21 cellular contexts compared by ENCODE assay signal in the genomic region with DNA sequence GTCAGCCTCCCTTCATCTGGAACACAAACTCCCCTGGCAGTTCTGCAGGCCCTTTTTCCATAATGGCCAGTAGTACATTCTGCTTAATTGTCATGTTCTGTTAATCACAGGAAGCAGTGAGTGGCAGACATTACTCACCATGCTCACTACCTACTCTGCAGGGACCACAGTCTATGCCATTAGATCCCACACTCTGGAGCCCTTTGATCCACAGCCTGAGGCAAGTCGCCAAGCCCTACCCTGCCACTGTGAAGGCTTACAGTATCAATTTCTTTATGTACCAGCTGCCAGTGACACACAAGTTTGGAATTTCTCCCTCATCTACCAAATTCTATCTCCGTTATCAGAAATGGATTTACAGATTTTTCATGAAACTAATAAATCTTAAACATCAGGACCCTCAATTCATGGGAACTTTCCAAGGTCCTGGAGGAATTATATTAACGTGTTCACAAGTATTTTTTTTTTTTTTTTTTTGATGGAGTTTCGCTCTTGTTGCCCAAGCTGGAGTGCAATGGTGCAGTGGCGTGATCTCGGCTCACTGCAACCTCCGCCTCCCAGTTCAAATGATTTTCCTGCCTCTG. TPM values are rescaled to one million over a fixed set of nuclear protein-coding genes. Genes with fewer than 3 reads are reported as not detected.
A peak's percentile ranks its signal among the peaks of the same experiment; 100 is the strongest.
DNase-seq lines count a peak whose midpoint lies in the region; ATAC-seq, FAIRE-seq and TF ChIP-seq lines count a peak whose summit lies in the region.
"Had no signal": no experiment of that assay in that cellular context is flagged by ENCODE, and none has a peak within 500 bp of the region (broad histone marks: within the 10 kb centered on the region; RNA-seq: fewer than 3 reads in every experiment).

No MANE protein-coding gene starts in this region.

- H3K4me2 ChIP-seq in A549 = no peak overlapping the region

- no peak for TF ChIP-seq EP300 in A549 (IDR thresholded peaks at IDR 0.05)

- CTCF ChIA-PET in A549 (lab: Yijun Ruan, JAX) = interaction anchor here (1.4 kb wide), 1 partner anchor 39 kb away, joined by 4 read pairs; no protein-coding TSS in a partner anchor

- H3K27ac ChIP-seq in A549 = no peak overlapping the region
- H3K27ac ChIP-seq: testis had no signal

- no peaks in the 10 kb centered on the region for H3K9me3 ChIP-seq in A549
- H3K9me3 ChIP-seq: Caco-2, testis had no signal

- no peak for FAIRE-seq in A549 (lab: Jason Lieb, UNC)
- FAIRE-seq: GM18507 had no signal

- DNase-seq in A549 (ENCODE audit: low read depth in 1 of 2, low spot score in 1 of 2) = no peak
- peak; percentile 64 for DNase-seq in H4 (ENCODE audit: low spot score)
- DNase-seq in NCI-H460 (ENCODE audit: extremely low read depth, low read depth) = peak; percentile 70
- DNase-seq in foreskin fibroblast = peak; percentile 20 to 28
- DNase-seq in GOT3 (lab: John Stamatoyannopoulos, UW) = no peak
- DNase-seq in activated CD4-positive, CD25-positive, alpha-beta regulatory T cell treated with anti-CD3 and anti-CD28 coated beads, Interleukin-2, amount 50 U/mL, for 72 hours = no peak
- DNase-seq: activated CD4-positive, alpha-beta memory T cell treated with anti-CD3 and anti-CD28 coated beads, Interleukin-2, amount 10 ng/mL, durations not matched to agents 7 days and 5 days; activated T-cell treated with anti-CD3 and anti-CD28 coated beads, Interleukin-2, amount 50 U/mL, for 48 hours; Caco-2; central memory CD4-positive, alpha-beta T cell; effector memory CD8-positive, alpha-beta T cell; hypothalamus; left cardiac atrium; NCI-H1092; NCI-H345; nucleus accumbens; stimulated activated CD4-positive, alpha-beta T cell treated with anti-CD3 and anti-CD28 coated beads, Interleukin-4, amount 100 ng/mL, for 4 hours; testis had no signal

- WGBS in A549 (ENCODE audit: missing lambda C conversion rate) = 96% methylated on average over 7 of the region's 7 CpGs

- TF ChIP-seq POLR2A in A549 (IDR thresholded peaks at IDR 0.05; ENCODE audit: low read length) = no peak

- POLR2A ChIA-PET in A549 (lab: Yijun Ruan, JAX) = no interaction called here

- TF ChIP-seq CTCF in A549 (IDR thresholded peaks at IDR 0.05) = no peak
- TF ChIP-seq CTCF in foreskin fibroblast (IDR thresholded peaks at IDR 0.05; ENCODE audit: low read depth, low read length) = no peak

- ATAC-seq in A549 = no peak
- no peak for ATAC-seq in GM19351 (IDR thresholded peaks at IDR 0.05; ENCODE audit: unreplicated experiment)
- no peak for ATAC-seq in HG02885 (IDR thresholded peaks at IDR 0.05; ENCODE audit: poor library complexity, unreplicated experiment)
- ATAC-seq: effector memory CD8-positive, alpha-beta T cell; left cardiac atrium had no signal

- no peak for TF ChIP-seq RAD21 in A549 (conservative IDR thresholded peaks at IDR 0.05 in 1 of 2, IDR thresholded peaks at IDR 0.05 in 1 of 2)

- H3K4me3 ChIP-seq in A549 (no peak overlapping the region), foreskin fibroblast (ENCODE audit: low read depth in 1 of 2, low read length in 2 of 2) (no peak overlapping the region)
- H3K4me3 ChIP-seq: testis had no signal

- H3K4me1 ChIP-seq in A549 = peaks cover 4% of the 10 kb centered on the region; the same call in 1 of the 3 replicates
- H3K4me1 ChIP-seq: testis had no signal

TF ChIP-seq in A549, 52 proteins besides CTCF, POLR2A, EP300 and RAD21:
- TF ChIP-seq, protein P1, sequence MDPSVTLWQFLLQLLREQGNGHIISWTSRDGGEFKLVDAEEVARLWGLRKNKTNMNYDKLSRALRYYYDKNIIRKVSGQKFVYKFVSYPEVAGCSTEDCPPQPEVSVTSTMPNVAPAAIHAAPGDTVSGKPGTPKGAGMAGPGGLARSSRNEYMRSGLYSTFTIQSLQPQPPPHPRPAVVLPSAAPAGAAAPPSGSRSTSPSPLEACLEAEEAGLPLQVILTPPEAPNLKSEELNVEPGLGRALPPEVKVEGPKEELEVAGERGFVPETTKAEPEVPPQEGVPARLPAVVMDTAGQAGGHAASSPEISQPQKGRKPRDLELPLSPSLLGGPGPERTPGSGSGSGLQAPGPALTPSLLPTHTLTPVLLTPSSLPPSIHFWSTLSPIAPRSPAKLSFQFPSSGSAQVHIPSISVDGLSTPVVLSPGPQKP (IDR thresholded peaks at IDR 0.05; ENCODE audit: low read depth, low read length) = no peak
- TF ChIP-seq, protein P2, sequence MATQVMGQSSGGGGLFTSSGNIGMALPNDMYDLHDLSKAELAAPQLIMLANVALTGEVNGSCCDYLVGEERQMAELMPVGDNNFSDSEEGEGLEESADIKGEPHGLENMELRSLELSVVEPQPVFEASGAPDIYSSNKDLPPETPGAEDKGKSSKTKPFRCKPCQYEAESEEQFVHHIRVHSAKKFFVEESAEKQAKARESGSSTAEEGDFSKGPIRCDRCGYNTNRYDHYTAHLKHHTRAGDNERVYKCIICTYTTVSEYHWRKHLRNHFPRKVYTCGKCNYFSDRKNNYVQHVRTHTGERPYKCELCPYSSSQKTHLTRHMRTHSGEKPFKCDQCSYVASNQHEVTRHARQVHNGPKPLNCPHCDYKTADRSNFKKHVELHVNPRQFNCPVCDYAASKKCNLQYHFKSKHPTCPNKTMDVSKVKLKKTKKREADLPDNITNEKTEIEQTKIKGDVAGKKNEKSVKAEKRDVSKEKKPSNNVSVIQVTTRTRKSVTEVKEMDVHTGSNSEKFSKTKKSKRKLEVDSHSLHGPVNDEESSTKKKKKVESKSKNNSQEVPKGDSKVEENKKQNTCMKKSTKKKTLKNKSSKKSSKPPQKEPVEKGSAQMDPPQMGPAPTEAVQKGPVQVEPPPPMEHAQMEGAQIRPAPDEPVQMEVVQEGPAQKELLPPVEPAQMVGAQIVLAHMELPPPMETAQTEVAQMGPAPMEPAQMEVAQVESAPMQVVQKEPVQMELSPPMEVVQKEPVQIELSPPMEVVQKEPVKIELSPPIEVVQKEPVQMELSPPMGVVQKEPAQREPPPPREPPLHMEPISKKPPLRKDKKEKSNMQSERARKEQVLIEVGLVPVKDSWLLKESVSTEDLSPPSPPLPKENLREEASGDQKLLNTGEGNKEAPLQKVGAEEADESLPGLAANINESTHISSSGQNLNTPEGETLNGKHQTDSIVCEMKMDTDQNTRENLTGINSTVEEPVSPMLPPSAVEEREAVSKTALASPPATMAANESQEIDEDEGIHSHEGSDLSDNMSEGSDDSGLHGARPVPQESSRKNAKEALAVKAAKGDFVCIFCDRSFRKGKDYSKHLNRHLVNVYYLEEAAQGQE (IDR thresholded peaks at IDR 0.05) = peak; percentile 28; the same call in 1 of the 2 replicates
TF ChIP-seq in A549: peak in this region for 1.

RNA-seq across cellular contexts. Expression of a gene that starts 20.6 kb away (rescaled TPM):
- polyA plus RNA-seq in A549 (2011; rRNA removed) (164 and 216 TPM in 2 replicates), A549 (2017; fragmentation: RNase III; extraction: RNeasy Plus Mini Kit Qiagen cat#74134 plus additional on column Dnase treatment) (93.9 to 103 TPM (median 99.7 TPM) in 3 replicates)
- polyA plus RNA-seq in A549 (2012; cell fraction: cytosol; rRNA removed) = 83.5 and 88.4 TPM in 2 replicates
- polyA plus RNA-seq in A549 (2012; cell fraction: nucleus; rRNA removed) = 88.2 and 134 TPM in 2 replicates
- 192 and 265 TPM in 2 replicates for polyA minus RNA-seq in A549 (2011; rRNA and poly(A)+ RNA removed)
- total RNA-seq in H4 (2014; rRNA removed; shearing (Covaris generic)) = 37.2 and 47.4 TPM in 2 replicates
- 43.1 and 48.2 TPM in 2 replicates for total RNA-seq in NCI-H460 (2014; rRNA removed; shearing (Covaris generic))
- 22.6 and 38.9 TPM in 2 replicates for polyA plus RNA-seq in NCI-H460 (2014; cell fraction: nucleus; rRNA removed)

Comparison
In these comparisons a context has a peak if more than half of its experiments do, and no peak if none do; other contexts are left out.
1. DNase-seq: peak in H4 (single experiment), NCI-H460 (single experiment) and foreskin fibroblast (2 of 2); none in A549 (0 of 2), GOT3 (single experiment) and activated CD4-positive, CD25-positive, alpha-beta regulatory T cell treated with anti-CD3 and anti-CD28 coated beads, Interleukin-2, amount 50 U/mL, for 72 hours (single experiment).